In genomic region chr1:153357853-153358690, GRCh38 we compare ENCODE assay signal across 11 cellular contexts. TPM values are rescaled to one million over a fixed set of nuclear protein-coding genes. Genes with fewer than 3 reads are reported as not detected.
DNase-seq lines count a peak whose midpoint lies in the region; FAIRE-seq and TF ChIP-seq lines count a peak whose summit lies in the region.
"Had no signal": no experiment of that assay in that cellular context is flagged by ENCODE, and none has a peak within 500 bp of the region (broad histone marks: within the 10 kb centered on the region; RNA-seq: fewer than 3 reads in every experiment).

S100A9 (plus strand) TSS chr1:153357854; CDS start chr1:153358284, 430 bp downstream.

- FAIRE-seq in H1 (lab: Jason Lieb, UNC), result no peak
- no peak for FAIRE-seq in GM12892 (lab: Jason Lieb, UNC)

- H2BK5ac ChIP-seq in H1 (ENCODE audit: low read depth, low read length), result no peak within 1 kb of the TSS
- no peak within 1 kb of the TSS for H2BK5ac ChIP-seq in mesendoderm (ENCODE audit: low read length)

- H3K27me3 ChIP-seq in H1 (replicated peaks in 1 of 4; ENCODE audit: control insufficient read depth in 3 of 4, extremely low read depth in 1 of 4, insufficient read depth in 3 of 4, low read length in 3 of 4) (no peaks in the 10 kb centered on the region), mesendoderm (ENCODE audit: insufficient read depth, low read length, poor library complexity) (no peaks in the 10 kb centered on the region), tibial nerve (no peaks in the 10 kb centered on the region)

- CTCF ChIA-PET in activated CD4-positive, alpha-beta T cell treated with anti-CD3 and anti-CD28 coated beads, Interleukin-2, amount 10 ng/mL, durations not matched to agents 7 days and 5 days (lab: Charles Lee), result interaction anchor here (0.5 to 1.5 kb wide), 4 partner anchors 13 to 218 kb away, joined by 3 to 5 read pairs (median 4); no protein-coding TSS in a partner anchor
- CTCF ChIA-PET in H1 (lab: Charles Lee; ENCODE audit: partially characterized antibody) (interaction anchor here (1.0 to 2.6 kb wide), 9 partner anchors 15 to 153 kb away, joined by 3 to 32 read pairs (median 4); no protein-coding TSS in a partner anchor), HEK293T (lab: Yijun Ruan, JAX) (interaction anchor here (0.5 to 2.9 kb wide), 2 partner anchors 137 to 285 kb away, joined by 3 to 16 read pairs; no protein-coding TSS in a partner anchor)

- H4K8ac ChIP-seq in H1 (ENCODE audit: extremely low read depth, insufficient read depth, low read length) (peak within 1 kb of the TSS; percentile 53; the same call in 1 of the 2 replicates), mesendoderm (ENCODE audit: low read depth, low read length) (no peak within 1 kb of the TSS)

- WGBS in H1 (ENCODE audit: extremely low coverage in 1 of 2, insufficient coverage in 1 of 2, insufficient read length in 1 of 2, insufficient replicate concordance in 2 of 2, low coverage in 1 of 2, low lambda C conversion rate in 2 of 2, missing lambda C conversion rate in 1 of 2), 2 experiments, result 92% methylated on average over 11 of the region's 11 CpGs; no CpG with 5 or more reads in 1 of the 2 experiments
- WGBS in mesendoderm (ENCODE audit: extremely low coverage, insufficient coverage, low lambda C conversion rate), result no CpG with 5 or more reads among the region's 11 CpGs
- 77 to 78% methylated on average over 11 of the region's 11 CpGs for WGBS in tibial nerve, 2 donors

- H4K20me1 ChIP-seq in H1 (replicated peaks in 1 of 2; ENCODE audit: control insufficient read depth in 1 of 2, insufficient read depth in 2 of 2, low read length in 2 of 2), result no peaks in the 10 kb centered on the region

- POLR2A ChIA-PET in activated CD4-positive, alpha-beta T cell treated with anti-CD3 and anti-CD28 coated beads, Interleukin-2, amount 10 ng/mL, durations not matched to agents 7 days and 5 days (lab: Charles Lee), result no interaction called here
- POLR2A ChIA-PET in H1 (lab: Charles Lee; ENCODE audit: partially characterized antibody), result no interaction called here
- POLR2A ChIA-PET in HEK293T (lab: Yijun Ruan, JAX), result no interaction called here

- TF ChIP-seq RAD21 in H1 (IDR thresholded peaks at IDR 0.05 in 1 of 2, conservative IDR thresholded peaks at IDR 0.05 in 1 of 2; ENCODE audit: low read depth in 2 of 2, low read length in 2 of 2), result no peak

- peaks cover 19% of the 10 kb centered on the region for H3K4me1 Mint-ChIP-seq in activated CD4-positive, alpha-beta T cell treated with anti-CD3 and anti-CD28 coated beads, Interleukin-2, amount 10 ng/mL, durations not matched to agents 7 days and 5 days
- peaks cover 7% of the 10 kb centered on the region for H3K4me1 Mint-ChIP-seq in activated CD4-positive, alpha-beta T cell treated with anti-CD3 and anti-CD28 coated beads, Interleukin-2, amount 10 ng/mL, durations not matched to agents 24 days and 14 days

- H3K14ac ChIP-seq in H1 (ENCODE audit: insufficient read length), result no peak within 1 kb of the TSS

- no peak within 1 kb of the TSS for H2BK20ac ChIP-seq in H1 (ENCODE audit: low read length)

- H3K9me3 Mint-ChIP-seq in activated CD4-positive, alpha-beta T cell treated with anti-CD3 and anti-CD28 coated beads, Interleukin-2, amount 10 ng/mL, durations not matched to agents 7 days and 5 days, result no peaks in the 10 kb centered on the region
- no peaks in the 10 kb centered on the region for H3K9me3 Mint-ChIP-seq in activated CD4-positive, alpha-beta T cell treated with anti-CD3 and anti-CD28 coated beads, Interleukin-2, amount 10 ng/mL, durations not matched to agents 24 days and 14 days
- H3K9me3 Mint-ChIP-seq: T-cell had no signal

- no peak within 1 kb of the TSS for H4K91ac ChIP-seq in H1 (replicated peaks; ENCODE audit: insufficient read length, low read length)

- no peaks in the 10 kb centered on the region for H3K79me2 ChIP-seq in H1 (ENCODE audit: control insufficient read depth in 1 of 2, insufficient read depth in 2 of 2, low read length in 2 of 2)
- no peaks in the 10 kb centered on the region for H3K79me2 ChIP-seq in mesendoderm (ENCODE audit: control insufficient read depth, insufficient read depth, low read length)

- H2AFZ ChIP-seq in H1 (ENCODE audit: low read length), result no peak within 1 kb of the TSS

- no peak within 1 kb of the TSS for H3K9ac ChIP-seq in H1 (replicated peaks in 1 of 4; ENCODE audit: extremely low read depth in 1 of 4, low read depth in 3 of 4, low read length in 3 of 4)
- H3K9ac ChIP-seq in mesendoderm (ENCODE audit: low read length), result no peak within 1 kb of the TSS

- H3K4me3 ChIP-seq in H1 (ENCODE audit: extremely low read depth in 1 of 4, insufficient read depth in 2 of 4, low read depth in 3 of 4, low read length in 4 of 4), result no peak within 1 kb of the TSS
- no peak within 1 kb of the TSS for H3K4me3 ChIP-seq in mesendoderm (ENCODE audit: low read length)
- peak within 1 kb of the TSS in 1 of 4 donors; percentile 9 for H3K4me3 ChIP-seq in tibial nerve

- H4K5ac ChIP-seq in H1 (ENCODE audit: insufficient read length, low read depth, low read length), result no peak within 1 kb of the TSS
- H4K5ac ChIP-seq in mesendoderm (ENCODE audit: low read length), result no peak within 1 kb of the TSS

- H3K36me3 ChIP-seq in H1 (ENCODE audit: control insufficient read depth in 2 of 4, insufficient read depth in 4 of 4, low read length in 3 of 4) (no peaks in the 10 kb centered on the region), mesendoderm (ENCODE audit: control insufficient read depth, insufficient read depth, low read length) (no peaks in the 10 kb centered on the region), tibial nerve (no peaks in the 10 kb centered on the region)

- H3K4ac ChIP-seq in H1 (replicated peaks; ENCODE audit: insufficient read length, low read depth, low read length) (peak within 1 kb of the TSS; percentile 16), mesendoderm (ENCODE audit: low read depth, low read length) (no peak within 1 kb of the TSS)

- no peak for DNase-seq in activated CD4-positive, alpha-beta T cell treated with anti-CD3 and anti-CD28 coated beads, Interleukin-2, amount 10 ng/mL, durations not matched to agents 7 days and 5 days
- no peak for DNase-seq in activated CD4-positive, alpha-beta T cell treated with anti-CD3 and anti-CD28 coated beads, Interleukin-2, amount 10 ng/mL, durations not matched to agents 24 days and 14 days
- DNase-seq in H1 (ENCODE audit: low read depth in 1 of 2, low spot score in 2 of 2) (no peak), mesendoderm (no peak), tibial nerve (ENCODE audit: low spot score in 2 of 2) (no peak), HEK293T (ENCODE audit: extremely low spot score) (no peak), T-helper 9 cell (no peak), GM12892 (ENCODE audit: insufficient read length) (no peak)
- DNase-seq: NCI-H187 had no signal

- H2BK15ac ChIP-seq in H1 (ENCODE audit: low read length), result 0 out of 2 replicates have a peak within 1 kb of the TSS, but pooled peaks have one; percentile 8
- H2BK15ac ChIP-seq in mesendoderm (replicated peaks; ENCODE audit: low read depth), result no peak within 1 kb of the TSS

- H2BK120ac ChIP-seq in H1 (replicated peaks; ENCODE audit: low read depth, low read length) (no peak within 1 kb of the TSS), mesendoderm (ENCODE audit: low read depth, low read length) (no peak within 1 kb of the TSS)

- H2AK5ac ChIP-seq in H1 (ENCODE audit: low read depth, low read length), result no peak within 1 kb of the TSS
- no peak within 1 kb of the TSS for H2AK5ac ChIP-seq in mesendoderm (ENCODE audit: low read length)

- no peak within 1 kb of the TSS for H3K27ac ChIP-seq in H1 (ENCODE audit: low read depth, low read length)
- no peak within 1 kb of the TSS for H3K27ac ChIP-seq in mesendoderm (ENCODE audit: low read depth, low read length)
- H3K27ac ChIP-seq in tibial nerve, result peak within 1 kb of the TSS in 2 of 4 donors; percentile 11

- H3K79me1 ChIP-seq in H1 (ENCODE audit: low read depth, low read length), result no peaks in the 10 kb centered on the region
- H3K79me1 ChIP-seq in mesendoderm (ENCODE audit: low read length), result no peaks in the 10 kb centered on the region

- H3K36me3 Mint-ChIP-seq in activated CD4-positive, alpha-beta T cell treated with anti-CD3 and anti-CD28 coated beads, Interleukin-2, amount 10 ng/mL, durations not matched to agents 7 days and 5 days (ENCODE audit: low read depth), result no peaks in the 10 kb centered on the region
- no peaks in the 10 kb centered on the region for H3K36me3 Mint-ChIP-seq in activated CD4-positive, alpha-beta T cell treated with anti-CD3 and anti-CD28 coated beads, Interleukin-2, amount 10 ng/mL, durations not matched to agents 24 days and 14 days (ENCODE audit: low read depth)
- H3K36me3 Mint-ChIP-seq: T-cell had no signal

- no peak for TF ChIP-seq CTCF in H1 (IDR thresholded peaks at IDR 0.05; ENCODE audit: control extremely low read depth in 1 of 3, insufficient read depth in 1 of 3, low read depth in 1 of 3, low read length in 3 of 3)
- no peak for TF ChIP-seq CTCF in tibial nerve (IDR thresholded peaks at IDR 0.05)

- no peak within 1 kb of the TSS for H3K23ac ChIP-seq in H1 (ENCODE audit: insufficient read length)
- no peak within 1 kb of the TSS for H3K23ac ChIP-seq in mesendoderm (ENCODE audit: low read length)

- TF ChIP-seq POLR2A in H1 (IDR thresholded peaks at IDR 0.05; ENCODE audit: control extremely low read depth in 1 of 2, low read depth in 2 of 2, low read length in 2 of 2) (no peak), tibial nerve (IDR thresholded peaks at IDR 0.05) (no peak), GM12892 (IDR thresholded peaks at IDR 0.05; ENCODE audit: low read depth, low read length) (no peak)

- no peaks in the 10 kb centered on the region; the same call in 1 of the 2 replicates for H3K23me2 ChIP-seq in H1 (ENCODE audit: low read depth, low read length)

- H3K4me1 ChIP-seq in H1 (replicated peaks in 1 of 4; ENCODE audit: control insufficient read depth in 3 of 4, insufficient read depth in 4 of 4, low read length in 3 of 4) (no peaks in the 10 kb centered on the region; a peak in 1 of 7 replicates), mesendoderm (ENCODE audit: control insufficient read depth, low read depth, low read length) (no peaks in the 10 kb centered on the region), tibial nerve (peaks cover 0 to 6% (median 0%) of the 10 kb centered on the region in 4 donors)

- peak within 1 kb of the TSS; percentile 41 for H3K27ac Mint-ChIP-seq in activated CD4-positive, alpha-beta T cell treated with anti-CD3 and anti-CD28 coated beads, Interleukin-2, amount 10 ng/mL, durations not matched to agents 7 days and 5 days
- no peak within 1 kb of the TSS for H3K27ac Mint-ChIP-seq in activated CD4-positive, alpha-beta T cell treated with anti-CD3 and anti-CD28 coated beads, Interleukin-2, amount 10 ng/mL, durations not matched to agents 24 days and 14 days

- H2BK12ac ChIP-seq in H1 (ENCODE audit: low read depth, low read length), result no peak within 1 kb of the TSS

- peaks cover 4% of the 10 kb centered on the region for H3K27me3 Mint-ChIP-seq in activated CD4-positive, alpha-beta T cell treated with anti-CD3 and anti-CD28 coated beads, Interleukin-2, amount 10 ng/mL, durations not matched to agents 7 days and 5 days
- H3K27me3 Mint-ChIP-seq in activated CD4-positive, alpha-beta T cell treated with anti-CD3 and anti-CD28 coated beads, Interleukin-2, amount 10 ng/mL, durations not matched to agents 24 days and 14 days, result peaks cover 1% of the 10 kb centered on the region

- H3K4me3 Mint-ChIP-seq in activated CD4-positive, alpha-beta T cell treated with anti-CD3 and anti-CD28 coated beads, Interleukin-2, amount 10 ng/mL, durations not matched to agents 7 days and 5 days, result no peak within 1 kb of the TSS
- no peak within 1 kb of the TSS for H3K4me3 Mint-ChIP-seq in activated CD4-positive, alpha-beta T cell treated with anti-CD3 and anti-CD28 coated beads, Interleukin-2, amount 10 ng/mL, durations not matched to agents 24 days and 14 days

- TF ChIP-seq EP300 in H1 (IDR thresholded peaks at IDR 0.05; ENCODE audit: borderline replicate concordance in 1 of 2, low read depth in 2 of 2, low read length in 2 of 2) (no peak), tibial nerve (IDR thresholded peaks at IDR 0.05) (no peak)

- H3K4me2 ChIP-seq in H1 (ENCODE audit: insufficient read depth in 1 of 2, low read depth in 2 of 2, low read length in 2 of 2) (no peak within 1 kb of the TSS), mesendoderm (ENCODE audit: low read length) (no peak within 1 kb of the TSS)

- H3K56ac ChIP-seq in H1 (replicated peaks; ENCODE audit: insufficient read length, low read depth, low read length) (no peak within 1 kb of the TSS), mesendoderm (ENCODE audit: low read length) (peak within 1 kb of the TSS; percentile 11)

- intact Hi-C loops in activated CD4-positive, alpha-beta T cell treated with anti-CD3 and anti-CD28 coated beads, Interleukin-2, amount 10 ng/mL, durations not matched to agents 24 days and 14 days (cut with micrococcal nuclease), result no loop called here

- H3K18ac ChIP-seq in H1 (ENCODE audit: extremely low read depth, low read length) (no peak within 1 kb of the TSS), mesendoderm (ENCODE audit: low read length) (no peak within 1 kb of the TSS)

- H3K9me3 ChIP-seq in H1 (ENCODE audit: insufficient read depth in 2 of 2, low read depth in 1 of 2, low read length in 1 of 2), result no peaks in the 10 kb centered on the region
- no peaks in the 10 kb centered on the region for H3K9me3 ChIP-seq in tibial nerve

RNA-seq across cellular contexts. Expression of gene S100A9, which starts in this region (rescaled TPM):
- under 1 TPM in 1 of 2 experiments, not detected in 1; 0.77 TPM for total RNA-seq in activated CD4-positive, alpha-beta T cell treated with anti-CD3 and anti-CD28 coated beads, Interleukin-2, amount 10 ng/mL, durations not matched to agents 7 days and 5 days
- not detected in 2 replicates for total RNA-seq in activated CD4-positive, alpha-beta T cell treated with anti-CD3 and anti-CD28 coated beads, Interleukin-2, amount 10 ng/mL, durations not matched to agents 24 days and 14 days
- total RNA-seq in H1 (2021; fragmentation: NEBNext Ultra II Directional; extraction: Animal tissue kit (Norgen Biotek cat#: 25700)), result not detected in 2 replicates
- polyA plus RNA-seq in H1 (2011; rRNA removed), result not detected in 2 replicates
- not detected for polyA plus RNA-seq in H1 (2011; cell fraction: cytosol; rRNA removed)
- not detected for polyA plus RNA-seq in H1 (2011; cell fraction: nucleus; rRNA removed)
- not detected in 4 replicates for polyA plus RNA-seq in H1 (2012, experiment 1 of 2)
- not detected for polyA plus RNA-seq in H1 (2012, experiment 2 of 2)
- polyA plus RNA-seq in H1 (2013, experiment 1 of 2), result not detected
- polyA plus RNA-seq in H1 (2013, experiment 2 of 2), result not detected
- polyA minus RNA-seq in H1 (2011; rRNA and poly(A)+ RNA removed), result not detected in 2 replicates
- not detected for polyA minus RNA-seq in H1 (2011; cell fraction: cytosol; rRNA and poly(A)+ RNA removed)
- polyA minus RNA-seq in H1 (2011; cell fraction: nucleus; rRNA and poly(A)+ RNA removed), result not detected
- 0.31 TPM for polyA plus RNA-seq in mesendoderm (2013, experiment 1 of 2)
- polyA plus RNA-seq in mesendoderm (2013, experiment 2 of 2), result 0.14 TPM
- 100 to 1,000 TPM in 2 of 4 donors, 10 to 100 TPM in 2; 58.8 to 793 (median 88.3) TPM for total RNA-seq in tibial nerve
- polyA plus RNA-seq in GM12892 (2012; ENCODE audit: missing spikeins), result 0.59 TPM
- total RNA-seq: A673 had no signal

Comparison
In these comparisons a context has a peak if more than half of its experiments do, and no peak if none do; other contexts are left out.
1. RNA of gene S100A9 (total RNA-seq): 58.8 to 793 TPM in tibial nerve; 0.77 TPM in activated CD4-positive, alpha-beta T cell treated with anti-CD3 and anti-CD28 coated beads, Interleukin-2, amount 10 ng/mL, durations not matched to agents 7 days and 5 days, not detected in activated CD4-positive, alpha-beta T cell treated with anti-CD3 and anti-CD28 coated beads, Interleukin-2, amount 10 ng/mL, durations not matched to agents 24 days and 14 days and not detected in H1; every median in the first group is over 10 times any median in the second.